1 cellular context compared by ENCODE assay signal in the genomic region with DNA sequence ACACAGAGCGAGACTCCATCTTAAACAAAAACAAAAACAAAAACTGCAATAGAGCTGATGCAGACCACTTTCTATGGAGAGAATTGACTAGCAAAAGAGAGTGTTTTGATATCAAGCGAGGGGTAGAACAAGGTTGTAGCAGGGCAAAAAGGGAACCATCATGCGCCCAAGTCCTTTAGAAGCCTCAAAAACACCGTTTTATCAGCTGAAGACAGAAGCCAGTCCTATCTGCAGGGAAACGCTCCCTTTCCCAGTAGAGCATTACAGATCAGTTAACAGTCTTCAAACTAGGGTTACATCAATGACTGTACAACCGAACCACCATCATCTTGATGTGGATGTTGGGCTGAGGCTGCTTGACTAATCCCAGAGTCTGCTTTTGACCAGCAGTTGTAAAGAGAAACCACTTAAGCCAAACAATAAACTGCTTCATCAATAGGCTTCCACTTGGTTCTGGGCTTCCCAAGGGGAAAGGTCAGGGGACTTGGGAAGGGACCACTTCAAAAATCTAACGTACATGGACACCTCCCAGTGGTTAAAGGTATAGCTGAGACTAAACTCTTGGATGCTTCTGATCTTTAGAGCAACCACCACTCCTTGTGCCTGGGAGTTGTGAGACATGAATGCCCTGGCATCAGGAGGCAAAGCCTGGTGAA.
TF ChIP-seq lines count a peak whose summit lies in the region.

No MANE protein-coding gene starts in this region.

TF ChIP-seq in SK-N-SH, 30 proteins besides CTCF, POLR2A, EP300 and RAD21 (continued from another document):
- TF ChIP-seq, protein P1, sequence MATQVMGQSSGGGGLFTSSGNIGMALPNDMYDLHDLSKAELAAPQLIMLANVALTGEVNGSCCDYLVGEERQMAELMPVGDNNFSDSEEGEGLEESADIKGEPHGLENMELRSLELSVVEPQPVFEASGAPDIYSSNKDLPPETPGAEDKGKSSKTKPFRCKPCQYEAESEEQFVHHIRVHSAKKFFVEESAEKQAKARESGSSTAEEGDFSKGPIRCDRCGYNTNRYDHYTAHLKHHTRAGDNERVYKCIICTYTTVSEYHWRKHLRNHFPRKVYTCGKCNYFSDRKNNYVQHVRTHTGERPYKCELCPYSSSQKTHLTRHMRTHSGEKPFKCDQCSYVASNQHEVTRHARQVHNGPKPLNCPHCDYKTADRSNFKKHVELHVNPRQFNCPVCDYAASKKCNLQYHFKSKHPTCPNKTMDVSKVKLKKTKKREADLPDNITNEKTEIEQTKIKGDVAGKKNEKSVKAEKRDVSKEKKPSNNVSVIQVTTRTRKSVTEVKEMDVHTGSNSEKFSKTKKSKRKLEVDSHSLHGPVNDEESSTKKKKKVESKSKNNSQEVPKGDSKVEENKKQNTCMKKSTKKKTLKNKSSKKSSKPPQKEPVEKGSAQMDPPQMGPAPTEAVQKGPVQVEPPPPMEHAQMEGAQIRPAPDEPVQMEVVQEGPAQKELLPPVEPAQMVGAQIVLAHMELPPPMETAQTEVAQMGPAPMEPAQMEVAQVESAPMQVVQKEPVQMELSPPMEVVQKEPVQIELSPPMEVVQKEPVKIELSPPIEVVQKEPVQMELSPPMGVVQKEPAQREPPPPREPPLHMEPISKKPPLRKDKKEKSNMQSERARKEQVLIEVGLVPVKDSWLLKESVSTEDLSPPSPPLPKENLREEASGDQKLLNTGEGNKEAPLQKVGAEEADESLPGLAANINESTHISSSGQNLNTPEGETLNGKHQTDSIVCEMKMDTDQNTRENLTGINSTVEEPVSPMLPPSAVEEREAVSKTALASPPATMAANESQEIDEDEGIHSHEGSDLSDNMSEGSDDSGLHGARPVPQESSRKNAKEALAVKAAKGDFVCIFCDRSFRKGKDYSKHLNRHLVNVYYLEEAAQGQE (IDR thresholded peaks at IDR 0.05; ENCODE audit: low read depth, low read length), result no peak
- no peak for TF ChIP-seq ELF1 (IDR thresholded peaks at IDR 0.05)
- no peak for TF ChIP-seq JUND (IDR thresholded peaks at IDR 0.05)
- TF ChIP-seq, protein P2, sequence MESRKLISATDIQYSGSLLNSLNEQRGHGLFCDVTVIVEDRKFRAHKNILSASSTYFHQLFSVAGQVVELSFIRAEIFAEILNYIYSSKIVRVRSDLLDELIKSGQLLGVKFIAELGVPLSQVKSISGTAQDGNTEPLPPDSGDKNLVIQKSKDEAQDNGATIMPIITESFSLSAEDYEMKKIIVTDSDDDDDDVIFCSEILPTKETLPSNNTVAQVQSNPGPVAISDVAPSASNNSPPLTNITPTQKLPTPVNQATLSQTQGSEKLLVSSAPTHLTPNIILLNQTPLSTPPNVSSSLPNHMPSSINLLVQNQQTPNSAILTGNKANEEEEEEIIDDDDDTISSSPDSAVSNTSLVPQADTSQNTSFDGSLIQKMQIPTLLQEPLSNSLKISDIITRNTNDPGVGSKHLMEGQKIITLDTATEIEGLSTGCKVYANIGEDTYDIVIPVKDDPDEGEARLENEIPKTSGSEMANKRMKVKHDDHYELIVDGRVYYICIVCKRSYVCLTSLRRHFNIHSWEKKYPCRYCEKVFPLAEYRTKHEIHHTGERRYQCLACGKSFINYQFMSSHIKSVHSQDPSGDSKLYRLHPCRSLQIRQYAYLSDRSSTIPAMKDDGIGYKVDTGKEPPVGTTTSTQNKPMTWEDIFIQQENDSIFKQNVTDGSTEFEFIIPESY (IDR thresholded peaks at IDR 0.05; ENCODE audit: borderline replicate concordance, low read depth), result no peak
